1 cellular context compared by ENCODE assay signal in genomic region chr17:41284043-41284442, GRCh38.
TF ChIP-seq lines count a peak whose summit lies in the region.

No MANE protein-coding gene starts in this region.

TF ChIP-seq in K562, 482 proteins besides CTCF, POLR2A, EP300 and RAD21:
- TF ChIP-seq ZNF699 (CRISPR knock-in tag; IDR thresholded peaks at IDR 0.05; ENCODE audit: insufficient replicate concordance), result no peak
- no peak for TF ChIP-seq SMAD3 (CRISPR knock-in tag; conservative IDR thresholded peaks at IDR 0.05)
- no peak for TF ChIP-seq BACH1 (tag; IDR thresholded peaks at IDR 0.05)
- TF ChIP-seq SETDB1 (IDR thresholded peaks at IDR 0.05; ENCODE audit: low read length), result no peak
- TF ChIP-seq ZNF354B (CRISPR knock-in tag; IDR thresholded peaks at IDR 0.05), result no peak
- TF ChIP-seq MCM2 (IDR thresholded peaks at IDR 0.05; ENCODE audit: low read depth), result no peak
- no peak for TF ChIP-seq PRPF4 (IDR thresholded peaks at IDR 0.05; ENCODE audit: insufficient read depth, low read depth, low read length, poor library complexity, severe bottlenecking)
